Comparison of ENCODE assay signal across 14 cellular contexts in genomic region chr1:12383001-12383400, GRCh38.
"Had no signal": no experiment of that assay in that cellular context is flagged by ENCODE, and none has a peak within 500 bp of the region (broad histone marks: within the 10 kb centered on the region; RNA-seq: fewer than 3 reads in every experiment).

No MANE protein-coding gene starts in this region.

- H3K9me3 ChIP-seq: testis had no signal

- H3K27me3 ChIP-seq: adrenal gland, dorsolateral prefrontal cortex, heart left ventricle, left lung, testis had no signal

- H3K4me1 ChIP-seq: testis had no signal

- FAIRE-seq: endometrium had no signal

- DNase-seq: activated CD4-positive, alpha-beta T cell treated with anti-CD3 and anti-CD28 coated beads for 1 hour; activated CD4-positive, alpha-beta T cell treated with anti-CD3 and anti-CD28 coated beads, Interleukin-2, amount 50 U/mL, for 48 hours; activated T-cell treated with anti-CD3 and anti-CD28 coated beads, Interleukin-2, amount 50 U/mL, for 48 hours; adrenal gland; cerebellar nuclear complex; dorsolateral prefrontal cortex; foreskin melanocyte; heart left ventricle; left lung; nephron progenitor cell; stimulated activated CD4-positive, alpha-beta T cell treated with anti-CD3 and anti-CD28 coated beads, Interleukin-4, amount 100 ng/mL, for 1 hour; stimulated activated naive CD8-positive, alpha-beta T cell treated with anti-CD3 and anti-CD28 coated beads, Interleukin-15, amount 100 ng/mL, for 72 hours; testis had no signal

- ATAC-seq: heart left ventricle; left lung; stimulated activated naive CD8-positive, alpha-beta T cell treated with anti-CD3 and anti-CD28 coated beads, Interleukin-15, amount 100 ng/mL, for 72 hours had no signal

- H3K27ac ChIP-seq: adrenal gland, left lung, testis had no signal

- H3K4me3 ChIP-seq: adrenal gland, dorsolateral prefrontal cortex, heart left ventricle, left lung, testis had no signal
